ENCODE assay signal across 8 cellular contexts in the genomic region with DNA sequence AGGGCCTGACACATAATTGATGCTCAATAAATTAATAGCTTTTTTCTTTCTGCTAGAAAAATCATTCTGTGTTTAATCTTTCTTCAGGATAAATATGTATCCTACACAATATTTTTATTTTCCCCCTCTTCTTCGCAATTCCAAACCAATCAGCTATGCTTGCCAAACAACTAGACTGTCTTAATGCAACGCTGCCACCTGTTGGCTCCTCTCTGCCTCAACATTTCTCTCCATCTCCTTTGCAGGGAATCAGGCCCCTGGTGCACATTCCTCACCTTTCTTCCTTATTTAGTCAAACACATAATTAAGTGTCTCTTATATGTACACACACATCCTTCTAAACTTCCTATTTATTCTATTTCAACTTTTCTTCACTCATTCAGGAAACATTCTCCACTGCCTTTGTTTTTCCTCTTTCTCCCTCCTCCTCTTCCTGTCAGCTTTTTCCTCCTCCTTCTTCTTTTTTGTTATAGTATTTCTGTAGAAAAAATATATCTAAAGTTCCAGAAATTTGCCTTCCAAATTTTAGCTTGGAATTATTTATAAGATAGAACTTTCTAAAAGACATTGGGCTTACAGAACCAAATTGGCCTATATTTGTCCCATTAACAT.
DNase-seq lines count a peak whose midpoint lies in the region; ATAC-seq, FAIRE-seq and TF ChIP-seq lines count a peak whose summit lies in the region.

No MANE protein-coding gene starts in this region.

- DNase-seq in D721Med (ENCODE audit: insufficient read length, low spot score) (no peak), HT1080 (ENCODE audit: low read depth) (peak; percentile 39), PC-9 (no peak), hepatic stellate cell (ENCODE audit: low spot score) (peak; percentile 5), HuH-7.5 (ENCODE audit: low spot score) (no peak)

- peak; percentile 57 for TF ChIP-seq CTCF in D721Med (IDR thresholded peaks at IDR 0.05; ENCODE audit: insufficient read depth, missing control alignments)
- TF ChIP-seq CTCF in PC-9 (conservative IDR thresholded peaks at IDR 0.05): peak; percentile 39; the same call in 1 of the 2 replicates

- H3K27ac ChIP-seq in PC-9: no peak overlapping the region

- no peaks in the 10 kb centered on the region for H4K20me1 ChIP-seq in PC-9 (ENCODE audit: insufficient read depth)

- H3K4me1 ChIP-seq in PC-9 (replicated peaks; ENCODE audit: insufficient read depth): no peaks in the 10 kb centered on the region

- no peaks in the 10 kb centered on the region for H3K27me3 ChIP-seq in PC-9 (ENCODE audit: insufficient read depth, low read depth)

- H3K4me3 ChIP-seq in PC-9: no peak overlapping the region

- H3K79me2 ChIP-seq in PC-9 (ENCODE audit: low read depth): no peaks in the 10 kb centered on the region

- H3K4me1 Mint-ChIP-seq in stimulated activated memory B cell treated with anti-CD40 and anti-IgM and Interleukin-4, amounts not matched to agents 10 μg/mL and 1 μg/mL and 100 μg/mL, for 72 hours: no peaks in the 10 kb centered on the region

- no peaks in the 10 kb centered on the region for H3K36me3 Mint-ChIP-seq in stimulated activated memory B cell treated with anti-CD40 and anti-IgM and Interleukin-4, amounts not matched to agents 10 μg/mL and 1 μg/mL and 100 μg/mL, for 72 hours

- H3F3A ChIP-seq in PC-9 (ENCODE audit: insufficient read depth, low read depth): no peaks in the 10 kb centered on the region

- CTCF ChIA-PET in PC-9 (lab: Charles Lee): no interaction called here

- BruUV-seq in PC-9 (replicated peaks; lab: Mats Ljungman, UMichigan): no TSS peak

- H3K9me2 ChIP-seq in PC-9 (ENCODE audit: insufficient read depth): no peaks in the 10 kb centered on the region

- H3K27me3 Mint-ChIP-seq in stimulated activated memory B cell treated with anti-CD40 and anti-IgM and Interleukin-4, amounts not matched to agents 10 μg/mL and 1 μg/mL and 100 μg/mL, for 72 hours: no peaks in the 10 kb centered on the region

- ATAC-seq in stimulated activated memory B cell treated with anti-CD40 and anti-IgM and Interleukin-4, amounts not matched to agents 10 μg/mL and 1 μg/mL and 100 μg/mL, for 72 hours: no peak
- no peak for ATAC-seq in GM19397 (IDR thresholded peaks at IDR 0.05; ENCODE audit: unreplicated experiment)
- ATAC-seq in GM21529 (IDR thresholded peaks at IDR 0.05; ENCODE audit: unreplicated experiment): no peak

- no peaks in the 10 kb centered on the region for H3K36me3 ChIP-seq in PC-9 (ENCODE audit: low read depth)

- H3K9me3 ChIP-seq in PC-9 (ENCODE audit: insufficient read depth, low read depth): no peaks in the 10 kb centered on the region

- H2AFZ ChIP-seq in PC-9: no peak overlapping the region

- H3K4me3 Mint-ChIP-seq in stimulated activated memory B cell treated with anti-CD40 and anti-IgM and Interleukin-4, amounts not matched to agents 10 μg/mL and 1 μg/mL and 100 μg/mL, for 72 hours: no peak overlapping the region

- POLR2A ChIA-PET in PC-9 (lab: Charles Lee; ENCODE audit: unreplicated experiment): no interaction called here

- FAIRE-seq in D721Med (lab: Jason Lieb, UNC): no peak

- peaks cover 10% of the 10 kb centered on the region for H3K9me3 Mint-ChIP-seq in stimulated activated memory B cell treated with anti-CD40 and anti-IgM and Interleukin-4, amounts not matched to agents 10 μg/mL and 1 μg/mL and 100 μg/mL, for 72 hours

- intact Hi-C loops in PC-9 (cut with micrococcal nuclease; ENCODE audit: unreplicated experiment): loop anchor here (10.0 kb wide), 1 partner anchor 497 kb away; no protein-coding TSS in a partner anchor

- no peak overlapping the region for H3K27ac Mint-ChIP-seq in stimulated activated memory B cell treated with anti-CD40 and anti-IgM and Interleukin-4, amounts not matched to agents 10 μg/mL and 1 μg/mL and 100 μg/mL, for 72 hours

- no peak overlapping the region for H3K4me2 ChIP-seq in PC-9

Comparison
In these comparisons a context has a peak if more than half of its experiments do, and no peak if none do; other contexts are left out.
1. DNase-seq: peak in HT1080 (single experiment) and hepatic stellate cell (single experiment); none in D721Med (single experiment), PC-9 (0 of 2) and HuH-7.5 (single experiment).